Comparison of ENCODE assay signal across 19 cellular contexts in the genomic region with DNA sequence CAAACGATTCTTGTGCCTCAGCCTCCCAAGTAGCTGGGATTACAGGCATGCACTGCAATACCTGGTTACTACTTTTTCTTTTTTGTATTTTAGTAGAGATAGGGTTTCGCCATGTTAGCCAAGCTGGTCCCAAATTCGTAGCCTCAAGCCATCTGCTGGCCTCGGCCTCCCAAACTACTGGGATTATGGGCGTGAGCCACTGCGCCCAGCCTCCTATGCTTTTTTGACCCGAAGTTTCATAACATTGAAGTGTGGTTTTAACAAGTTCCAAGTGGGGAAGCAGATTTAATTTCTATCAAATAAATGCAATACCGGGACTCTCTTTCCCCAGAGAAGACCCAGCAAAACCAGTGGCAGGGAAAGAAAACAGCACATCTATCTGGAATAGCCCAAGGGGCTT. TPM values are rescaled to one million over a fixed set of nuclear protein-coding genes. Genes with fewer than 3 reads are reported as not detected.
DNase-seq lines count a peak whose midpoint lies in the region; ATAC-seq and TF ChIP-seq lines count a peak whose summit lies in the region.
"Had no signal": no experiment of that assay in that cellular context is flagged by ENCODE, and none has a peak within 500 bp of the region (broad histone marks: within the 10 kb centered on the region; RNA-seq: fewer than 3 reads in every experiment).

No MANE protein-coding gene starts in this region.

- H3K36me3 ChIP-seq in left ventricle myocardium inferior (no peaks in the 10 kb centered on the region), left lung (peaks cover 0 to under 1% of the 10 kb centered on the region in 2 donors), sigmoid colon (no peaks in the 10 kb centered on the region), vagina (no peaks in the 10 kb centered on the region)
- H3K36me3 ChIP-seq: BLaER1 had no signal

- no peak for TF ChIP-seq POLR2A in sigmoid colon (IDR thresholded peaks at IDR 0.05)
- TF ChIP-seq POLR2A in vagina (IDR thresholded peaks at IDR 0.05) = no peak

- H3K4me3 ChIP-seq in left ventricle myocardium inferior (no peak overlapping the region), left lung (no peak overlapping the region), sigmoid colon (no peak overlapping the region), vagina (no peak overlapping the region)
- H3K4me3 ChIP-seq: BLaER1 had no signal

- no peaks in the 10 kb centered on the region for H3K27me3 ChIP-seq in left ventricle myocardium inferior (ENCODE audit: low read depth)
- H3K27me3 ChIP-seq in left lung = no peaks in the 10 kb centered on the region
- H3K27me3 ChIP-seq in sigmoid colon = no peaks in the 10 kb centered on the region
- no peaks in the 10 kb centered on the region for H3K27me3 ChIP-seq in vagina
- H3K27me3 ChIP-seq: BLaER1 had no signal

- H3K27me3 Mint-ChIP-seq in HFFc6 (ENCODE audit: insufficient read depth) = no peaks in the 10 kb centered on the region; the same call in 1 of the 2 replicates

- DNase-seq in left ventricle myocardium inferior (no peak), Right ventricle myocardium inferior (ENCODE audit: missing footprints) (no peak), left lung (no peak), sigmoid colon (peak; percentile 48), vagina (ENCODE audit: extremely low spot score in 2 of 2) (no peak), T-helper 1 cell (no peak), NCI-H2196 treated with DMSO at 0.1 percent for 48 hours (lab: John Stamatoyannopoulos, UW; ENCODE audit: unreplicated experiment) (no peak), HFFc6 (no peak)
- DNase-seq: activated CD4-positive, alpha-beta T cell treated with anti-CD3 and anti-CD28 coated beads, Interleukin-2, amount 50 U/mL, for 48 hours; activated naive CD4-positive, alpha-beta T cell treated with Interleukin-2 at 50 U/mL for 16 hours; activated T-cell treated with anti-CD3 and anti-CD28 coated beads, Interleukin-2, amount 50 U/mL, for 1 hour; anterior cingulate cortex; endodermal cell; GOT3; hypothalamus; mesendoderm; NCI-H526; SW 1271 had no signal

- H3K4me3 Mint-ChIP-seq in HFFc6 = no peak overlapping the region
- H3K4me3 Mint-ChIP-seq: endodermal cell had no signal

- H3K4me1 Mint-ChIP-seq in HFFc6 (ENCODE audit: low read depth) = peaks cover 59% of the 10 kb centered on the region

- no peak for TF ChIP-seq EP300 in sigmoid colon (IDR thresholded peaks at IDR 0.05)

- intact Hi-C loops in left ventricle myocardium inferior (cut with micrococcal nuclease) (no loop called here), Right ventricle myocardium inferior (cut with DNase I) (no loop called here), left lung (cut with DNase I) (no loop called here), sigmoid colon (cut with DNase I) (no loop called here), vagina (cut with DNase I) (no loop called here)

- H3K4me1 ChIP-seq in left ventricle myocardium inferior = peaks cover 75% of the 10 kb centered on the region
- H3K4me1 ChIP-seq in left lung = peaks cover 34 to 89% of the 10 kb centered on the region in 2 donors
- peaks cover 0 to 35% (median 27%) of the 10 kb centered on the region in 4 donors for H3K4me1 ChIP-seq in sigmoid colon
- peaks cover 81% of the 10 kb centered on the region for H3K4me1 ChIP-seq in vagina

- H3K9me3 ChIP-seq in left ventricle myocardium inferior (replicated peaks) = no peaks in the 10 kb centered on the region
- no peaks in the 10 kb centered on the region for H3K9me3 ChIP-seq in left lung
- no peaks in the 10 kb centered on the region for H3K9me3 ChIP-seq in sigmoid colon
- H3K9me3 ChIP-seq in vagina = no peaks in the 10 kb centered on the region
- H3K9me3 ChIP-seq: BLaER1 had no signal

- no peak for ATAC-seq in Right ventricle myocardium inferior
- no peak for ATAC-seq in left lung

- H3K27ac ChIP-seq in left ventricle myocardium inferior (replicated peaks) (peak overlapping the region; percentile 74), left lung (peak overlapping the region; percentile 72 to 74), sigmoid colon (peak overlapping the region; percentile 57 to 82 (median 64)), vagina (peak overlapping the region; percentile 95)
- H3K27ac ChIP-seq: BLaER1 had no signal

- H3K36me3 Mint-ChIP-seq in HFFc6 (ENCODE audit: low read depth) = no peaks in the 10 kb centered on the region

- 91 to 92% methylated on average over 8 of the region's 8 CpGs for WGBS in sigmoid colon, 2 donors

- no peaks in the 10 kb centered on the region for H3K9me3 Mint-ChIP-seq in HFFc6
- H3K9me3 Mint-ChIP-seq: endodermal cell had no signal

- no peak overlapping the region for H3K27ac Mint-ChIP-seq in HFFc6
- H3K27ac Mint-ChIP-seq: endodermal cell had no signal

- no peak for TF ChIP-seq CTCF in left ventricle myocardium inferior (IDR thresholded peaks at IDR 0.05; ENCODE audit: borderline replicate concordance)
- no peak for TF ChIP-seq CTCF in left lung (IDR thresholded peaks at IDR 0.05)
- no peak for TF ChIP-seq CTCF in sigmoid colon (IDR thresholded peaks at IDR 0.05)
- TF ChIP-seq CTCF in vagina (IDR thresholded peaks at IDR 0.05) = no peak
- no peak for TF ChIP-seq CTCF in HFFc6 (IDR thresholded peaks at IDR 0.05)

RNA-seq across cellular contexts. Expression of a gene that starts 13.7 kb away (rescaled TPM):
- total RNA-seq in left ventricle myocardium inferior (8.8 TPM), Right ventricle myocardium inferior (11.7 TPM), left lung (10 to 100 TPM; 53.3 to 62.2 TPM), sigmoid colon (10 to 100 TPM; 25.1 to 40.4 (median 31.9) TPM), vagina (78.6 TPM)
- 10 to 100 TPM in 2 of 3 donors, 1 to 10 TPM in 1; 5.5 to 31.2 (median 21.6) TPM for polyA plus RNA-seq in sigmoid colon
- total RNA-seq in HFFc6 (2021; fragmentation: NEBNext Ultra II Directional; extraction: Animal tissue kit (Norgen Biotek cat#: 25700)) = 10 to 100 TPM; 10.8 to 14.2 (median 11.9) TPM
